8 cellular contexts compared by ENCODE assay signal in the genomic region with DNA sequence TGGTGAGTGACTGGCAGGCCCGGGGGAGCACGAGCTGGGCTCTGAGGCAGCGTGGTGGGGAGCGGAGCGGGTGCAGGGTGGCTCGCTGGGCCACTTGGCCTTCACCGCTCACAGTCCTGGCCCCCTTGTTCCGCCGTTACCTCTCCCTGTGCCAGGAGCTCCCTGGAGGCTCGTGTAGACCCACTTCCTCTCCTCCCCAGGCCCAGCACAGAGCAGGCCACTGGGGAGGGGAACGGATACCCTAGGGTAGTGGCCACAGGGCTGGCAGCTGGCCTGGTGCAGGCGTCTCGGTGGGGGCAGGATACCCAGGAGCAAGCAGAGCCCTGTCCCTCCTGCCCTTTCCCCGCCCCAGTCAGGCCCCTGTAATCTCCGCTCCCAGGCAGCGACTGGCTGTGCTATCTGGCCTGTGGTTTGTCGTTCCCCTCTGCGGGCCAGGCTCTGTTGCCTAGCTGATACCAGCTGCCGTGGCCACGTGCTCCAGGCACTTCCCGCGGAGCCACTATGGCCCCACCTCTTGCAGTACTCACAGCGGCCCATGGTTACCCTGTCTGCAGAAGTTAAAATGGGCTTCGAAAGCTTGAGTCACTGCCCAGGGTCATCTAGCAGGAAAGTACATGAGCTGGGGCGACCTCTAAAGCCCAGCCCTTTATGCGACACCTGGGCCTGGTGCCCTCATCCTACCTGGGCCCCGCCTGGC. TPM values are rescaled to one million over a fixed set of nuclear protein-coding genes. Genes with fewer than 3 reads are reported as not detected.
DNase-seq lines count a peak whose midpoint lies in the region; ATAC-seq and TF ChIP-seq lines count a peak whose summit lies in the region.

No MANE protein-coding gene starts in this region.

- CTCF ChIA-PET in activated naive CD4-positive, alpha-beta T cell treated with anti-CD3 and anti-CD28 coated beads, Interleukin-2, amount 10 ng/mL, durations not matched to agents 7 days and 5 days (lab: Charles Lee): no interaction called here

- H3K27ac Mint-ChIP-seq in activated naive CD4-positive, alpha-beta T cell treated with anti-CD3 and anti-CD28 coated beads, Interleukin-2, amount 10 ng/mL, durations not matched to agents 7 days and 5 days: peak overlapping the region; percentile 93

- no peaks in the 10 kb centered on the region for H3K27me3 Mint-ChIP-seq in activated naive CD4-positive, alpha-beta T cell treated with anti-CD3 and anti-CD28 coated beads, Interleukin-2, amount 10 ng/mL, durations not matched to agents 7 days and 5 days

- H3K9me3 ChIP-seq in SJCRH30 (replicated peaks): no peaks in the 10 kb centered on the region
- H3K9me3 ChIP-seq in liver (ENCODE audit: control insufficient read depth in 4 of 4, low read length in 3 of 4): no peaks in the 10 kb centered on the region

- peak in 1 of 2 donors; percentile 35 for TF ChIP-seq RAD21 in liver (IDR thresholded peaks at IDR 0.05)

- H3K27me3 ChIP-seq in SJCRH30 (no peaks in the 10 kb centered on the region), liver (ENCODE audit: control insufficient read depth in 4 of 4, insufficient read depth in 4 of 4, low read length in 3 of 4) (no peaks in the 10 kb centered on the region)

- H3K4me1 ChIP-seq in SJCRH30 (peaks cover 8% of the 10 kb centered on the region; the same call in 1 of the 2 replicates), liver (ENCODE audit: control insufficient read depth in 4 of 4, insufficient read depth in 4 of 4, low read length in 3 of 4) (peaks cover 22 to 53% (median 37%) of the 10 kb centered on the region in 4 donors)

- no peak overlapping the region for H3K4me3 ChIP-seq in SJCRH30
- no peak overlapping the region for H3K4me3 ChIP-seq in liver (ENCODE audit: low read depth in 1 of 3, low read length in 3 of 3)

- peak overlapping the region; percentile 29 for H3K27ac ChIP-seq in SJCRH30
- H3K27ac ChIP-seq in liver (ENCODE audit: low read depth in 1 of 2, low read length in 2 of 2): peak overlapping the region; percentile 88 to 90

- ATAC-seq in GM21447 (IDR thresholded peaks at IDR 0.05; ENCODE audit: unreplicated experiment): peak; percentile 71

- H3K36me3 ChIP-seq in SJCRH30 (peaks cover 15% of the 10 kb centered on the region), liver (ENCODE audit: control insufficient read depth in 4 of 4, insufficient read depth in 3 of 4, low read depth in 1 of 4, low read length in 3 of 4) (peaks cover 0 to 6% (median 0%) of the 10 kb centered on the region in 4 donors)

- H3K4me1 Mint-ChIP-seq in activated naive CD4-positive, alpha-beta T cell treated with anti-CD3 and anti-CD28 coated beads, Interleukin-2, amount 10 ng/mL, durations not matched to agents 7 days and 5 days: peaks cover 47% of the 10 kb centered on the region

- peaks cover 21% of the 10 kb centered on the region for H3K36me3 Mint-ChIP-seq in activated naive CD4-positive, alpha-beta T cell treated with anti-CD3 and anti-CD28 coated beads, Interleukin-2, amount 10 ng/mL, durations not matched to agents 7 days and 5 days

- H3K9ac ChIP-seq in liver (ENCODE audit: low read depth in 1 of 2, low read length in 2 of 2): peak overlapping the region; percentile 1 to 33

- DNase-seq in SJCRH30 (peak; percentile 79), RPMI8226 (no peak), GM03348 (ENCODE audit: low spot score) (no peak), NCI-H446 (lab: John Stamatoyannopoulos, UW) (no peak)
- peak; percentile 83 for DNase-seq in activated naive CD4-positive, alpha-beta T cell treated with anti-CD3 and anti-CD28 coated beads, Interleukin-2, amount 10 ng/mL, durations not matched to agents 7 days and 5 days
- DNase-seq in stimulated activated CD8-positive, alpha-beta memory T cell treated with anti-CD3 and anti-CD28 coated beads, Interleukin-4, amount 100 ng/mL, for 24 hours (ENCODE audit: low read depth): peak; percentile 37

- H3K4me3 Mint-ChIP-seq in activated naive CD4-positive, alpha-beta T cell treated with anti-CD3 and anti-CD28 coated beads, Interleukin-2, amount 10 ng/mL, durations not matched to agents 7 days and 5 days: no peak overlapping the region

- H3K9me3 Mint-ChIP-seq in activated naive CD4-positive, alpha-beta T cell treated with anti-CD3 and anti-CD28 coated beads, Interleukin-2, amount 10 ng/mL, durations not matched to agents 7 days and 5 days: no peaks in the 10 kb centered on the region

- WGBS in liver: 44% methylated on average over 27 of the region's 27 CpGs

- peak; percentile 1 for TF ChIP-seq CTCF in liver (IDR thresholded peaks at IDR 0.05; ENCODE audit: low read depth, low read length, missing input control)

TF ChIP-seq in liver, 16 proteins besides CTCF, POLR2A, EP300 and RAD21:
- TF ChIP-seq, protein P1, sequence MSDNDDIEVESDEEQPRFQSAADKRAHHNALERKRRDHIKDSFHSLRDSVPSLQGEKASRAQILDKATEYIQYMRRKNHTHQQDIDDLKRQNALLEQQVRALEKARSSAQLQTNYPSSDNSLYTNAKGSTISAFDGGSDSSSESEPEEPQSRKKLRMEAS (IDR thresholded peaks at IDR 0.05): peak; percentile 92
- TF ChIP-seq YY1 (IDR thresholded peaks at IDR 0.05): peak; percentile 59
- no peak for TF ChIP-seq HNF4A (conservative IDR thresholded peaks at IDR 0.05)
- no peak for TF ChIP-seq FOXA1 (IDR thresholded peaks at IDR 0.05)
- TF ChIP-seq GABPA (IDR thresholded peaks at IDR 0.05 in 1 of 2, conservative IDR thresholded peaks at IDR 0.05 in 1 of 2): peak in 1 of 2 donors; percentile 24
- TF ChIP-seq, protein P2, sequence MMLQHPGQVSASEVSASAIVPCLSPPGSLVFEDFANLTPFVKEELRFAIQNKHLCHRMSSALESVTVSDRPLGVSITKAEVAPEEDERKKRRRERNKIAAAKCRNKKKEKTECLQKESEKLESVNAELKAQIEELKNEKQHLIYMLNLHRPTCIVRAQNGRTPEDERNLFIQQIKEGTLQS (IDR thresholded peaks at IDR 0.05): no peak
- TF ChIP-seq HNF4G (IDR thresholded peaks at IDR 0.05): no peak
- no peak for TF ChIP-seq EGR1 (IDR thresholded peaks at IDR 0.05; ENCODE audit: low read depth in 2 of 2)
- TF ChIP-seq, protein P3, sequence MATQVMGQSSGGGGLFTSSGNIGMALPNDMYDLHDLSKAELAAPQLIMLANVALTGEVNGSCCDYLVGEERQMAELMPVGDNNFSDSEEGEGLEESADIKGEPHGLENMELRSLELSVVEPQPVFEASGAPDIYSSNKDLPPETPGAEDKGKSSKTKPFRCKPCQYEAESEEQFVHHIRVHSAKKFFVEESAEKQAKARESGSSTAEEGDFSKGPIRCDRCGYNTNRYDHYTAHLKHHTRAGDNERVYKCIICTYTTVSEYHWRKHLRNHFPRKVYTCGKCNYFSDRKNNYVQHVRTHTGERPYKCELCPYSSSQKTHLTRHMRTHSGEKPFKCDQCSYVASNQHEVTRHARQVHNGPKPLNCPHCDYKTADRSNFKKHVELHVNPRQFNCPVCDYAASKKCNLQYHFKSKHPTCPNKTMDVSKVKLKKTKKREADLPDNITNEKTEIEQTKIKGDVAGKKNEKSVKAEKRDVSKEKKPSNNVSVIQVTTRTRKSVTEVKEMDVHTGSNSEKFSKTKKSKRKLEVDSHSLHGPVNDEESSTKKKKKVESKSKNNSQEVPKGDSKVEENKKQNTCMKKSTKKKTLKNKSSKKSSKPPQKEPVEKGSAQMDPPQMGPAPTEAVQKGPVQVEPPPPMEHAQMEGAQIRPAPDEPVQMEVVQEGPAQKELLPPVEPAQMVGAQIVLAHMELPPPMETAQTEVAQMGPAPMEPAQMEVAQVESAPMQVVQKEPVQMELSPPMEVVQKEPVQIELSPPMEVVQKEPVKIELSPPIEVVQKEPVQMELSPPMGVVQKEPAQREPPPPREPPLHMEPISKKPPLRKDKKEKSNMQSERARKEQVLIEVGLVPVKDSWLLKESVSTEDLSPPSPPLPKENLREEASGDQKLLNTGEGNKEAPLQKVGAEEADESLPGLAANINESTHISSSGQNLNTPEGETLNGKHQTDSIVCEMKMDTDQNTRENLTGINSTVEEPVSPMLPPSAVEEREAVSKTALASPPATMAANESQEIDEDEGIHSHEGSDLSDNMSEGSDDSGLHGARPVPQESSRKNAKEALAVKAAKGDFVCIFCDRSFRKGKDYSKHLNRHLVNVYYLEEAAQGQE (IDR thresholded peaks at IDR 0.05): peak; percentile 68
- peak; percentile 31 for TF ChIP-seq TAF1 (conservative IDR thresholded peaks at IDR 0.05)
- TF ChIP-seq, protein P4, sequence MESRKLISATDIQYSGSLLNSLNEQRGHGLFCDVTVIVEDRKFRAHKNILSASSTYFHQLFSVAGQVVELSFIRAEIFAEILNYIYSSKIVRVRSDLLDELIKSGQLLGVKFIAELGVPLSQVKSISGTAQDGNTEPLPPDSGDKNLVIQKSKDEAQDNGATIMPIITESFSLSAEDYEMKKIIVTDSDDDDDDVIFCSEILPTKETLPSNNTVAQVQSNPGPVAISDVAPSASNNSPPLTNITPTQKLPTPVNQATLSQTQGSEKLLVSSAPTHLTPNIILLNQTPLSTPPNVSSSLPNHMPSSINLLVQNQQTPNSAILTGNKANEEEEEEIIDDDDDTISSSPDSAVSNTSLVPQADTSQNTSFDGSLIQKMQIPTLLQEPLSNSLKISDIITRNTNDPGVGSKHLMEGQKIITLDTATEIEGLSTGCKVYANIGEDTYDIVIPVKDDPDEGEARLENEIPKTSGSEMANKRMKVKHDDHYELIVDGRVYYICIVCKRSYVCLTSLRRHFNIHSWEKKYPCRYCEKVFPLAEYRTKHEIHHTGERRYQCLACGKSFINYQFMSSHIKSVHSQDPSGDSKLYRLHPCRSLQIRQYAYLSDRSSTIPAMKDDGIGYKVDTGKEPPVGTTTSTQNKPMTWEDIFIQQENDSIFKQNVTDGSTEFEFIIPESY (IDR thresholded peaks at IDR 0.05): no peak
- TF ChIP-seq FOXA2 (IDR thresholded peaks at IDR 0.05): no peak
- TF ChIP-seq JUND (IDR thresholded peaks at IDR 0.05): no peak
- no peak for TF ChIP-seq NR2F2 (IDR thresholded peaks at IDR 0.05)
- TF ChIP-seq SP1 (IDR thresholded peaks at IDR 0.05): no peak
- no peak for TF ChIP-seq RXRA (IDR thresholded peaks at IDR 0.05)

RNA-seq across cellular contexts. Expression of a gene that starts 11.6 kb away (rescaled TPM):
- 39.0 and 42.7 TPM in 2 replicates for total RNA-seq in SJCRH30 (2014; rRNA removed; shearing (Covaris generic))
- 10 to 100 TPM; 15.3 to 15.6 TPM for total RNA-seq in liver
- polyA plus RNA-seq in liver: 10 to 100 TPM; 14.6 to 14.8 TPM

RNA-seq across cellular contexts. Expression of a gene that starts 32.9 kb away (rescaled TPM):
- total RNA-seq in SJCRH30 (2014; rRNA removed; shearing (Covaris generic)): 28.9 and 32.5 TPM in 2 replicates
- total RNA-seq in liver: 10 to 100 TPM; 22.8 to 42.6 TPM
- polyA plus RNA-seq in liver: 10 to 100 TPM in 1 of 2 donors, 1 to 10 TPM in 1; 8.0 to 11.1 TPM

RNA-seq across cellular contexts. Expression of a gene that starts 41.1 kb away (rescaled TPM):
- 21.1 and 26.7 TPM in 2 replicates for total RNA-seq in SJCRH30 (2014; rRNA removed; shearing (Covaris generic))
- total RNA-seq in liver: 10 to 100 TPM; 22.6 to 26.9 TPM
- polyA plus RNA-seq in liver: 10 to 100 TPM in 1 of 2 donors, 1 to 10 TPM in 1; 5.0 to 14.0 TPM

RNA-seq across cellular contexts. Expression of a gene that starts 41.3 kb away (rescaled TPM):
- total RNA-seq in SJCRH30 (2014; rRNA removed; shearing (Covaris generic)): 13.9 and 15.2 TPM in 2 replicates
- total RNA-seq in liver: 100 to 1,000 TPM in 1 of 2 donors, 10 to 100 TPM in 1; 33.8 to 121 TPM
- 100 to 1,000 TPM in 1 of 2 donors, 10 to 100 TPM in 1; 69.8 to 108 TPM for polyA plus RNA-seq in liver

RNA-seq across cellular contexts. Expression of a gene that starts 41.9 kb away (rescaled TPM):
- 79.7 and 81.8 TPM in 2 replicates for total RNA-seq in SJCRH30 (2014; rRNA removed; shearing (Covaris generic))
- 10 to 100 TPM; 27.6 to 42.6 TPM for total RNA-seq in liver
- 10 to 100 TPM; 34.1 to 66.0 TPM for polyA plus RNA-seq in liver

Comparison
In these comparisons a context has a peak if more than half of its experiments do, and no peak if none do; other contexts are left out.
1. DNase-seq: peak in SJCRH30 (2 of 2), activated naive CD4-positive, alpha-beta T cell treated with anti-CD3 and anti-CD28 coated beads, Interleukin-2, amount 10 ng/mL, durations not matched to agents 7 days and 5 days (single experiment) and stimulated activated CD8-positive, alpha-beta memory T cell treated with anti-CD3 and anti-CD28 coated beads, Interleukin-4, amount 100 ng/mL, for 24 hours (single experiment); none in RPMI8226 (single experiment), GM03348 (single experiment) and NCI-H446 (0 of 2).